In the genomic region with DNA sequence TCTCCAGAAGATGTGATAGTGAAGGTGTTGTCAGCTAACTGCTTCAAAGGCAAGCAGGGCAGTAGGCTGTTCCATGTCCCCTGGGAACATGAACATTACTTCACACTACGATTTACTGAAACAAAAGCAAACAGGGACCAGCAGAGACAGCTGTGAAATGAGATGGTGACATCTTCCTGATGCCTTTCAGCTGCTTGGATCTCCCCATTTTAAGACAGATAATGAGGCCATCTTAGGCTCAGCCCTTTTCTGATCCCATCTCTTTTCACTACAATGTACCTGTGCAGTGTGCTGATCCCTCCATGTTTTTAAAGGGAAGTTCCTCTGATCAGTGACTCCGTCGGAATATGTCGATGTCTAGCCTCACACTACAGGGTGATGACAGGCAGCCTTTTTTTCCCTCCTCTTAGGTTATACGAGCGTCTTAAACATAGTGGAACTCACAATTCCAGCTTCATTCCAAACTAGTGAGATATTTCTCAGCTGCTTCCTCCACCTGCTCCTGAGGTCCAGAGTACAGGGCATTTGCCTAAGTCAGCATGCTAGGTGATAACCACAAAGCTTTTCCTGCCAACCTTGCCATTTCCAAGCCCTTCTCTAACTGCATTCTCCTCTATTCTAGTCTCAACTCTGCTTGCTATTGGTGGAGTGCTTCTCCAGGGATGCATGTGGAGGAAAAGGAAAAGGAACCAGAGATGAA, we compare ENCODE assay signal across 28 cellular contexts.
A peak's percentile ranks its signal among the peaks of the same experiment; 100 is the strongest.
DNase-seq lines count a peak whose midpoint lies in the region; ATAC-seq, FAIRE-seq and TF ChIP-seq lines count a peak whose summit lies in the region.
"Had no signal": no experiment of that assay in that cellular context is flagged by ENCODE, and none has a peak within 500 bp of the region (broad histone marks: within the 10 kb centered on the region; RNA-seq: fewer than 3 reads in every experiment).

No MANE protein-coding gene starts in this region.

- 51% methylated on average over 6 of the region's 6 CpGs for WGBS in hepatocyte (ENCODE audit: low lambda C conversion rate, missing lambda C conversion rate)
- 11 to 55% (median 45%) methylated on average over 6 of the region's 6 CpGs for WGBS in small intestine, 3 donors

- peaks cover 36% of the 10 kb centered on the region for H3K4me1 ChIP-seq in RWPE2 (ENCODE audit: insufficient read depth, poor library complexity, severe bottlenecking)
- H3K4me1 ChIP-seq in hepatocyte (ENCODE audit: insufficient read depth) = peaks cover 13% of the 10 kb centered on the region
- H3K4me1 ChIP-seq in small intestine (ENCODE audit: control insufficient read depth in 2 of 2, insufficient read depth in 1 of 2, low read depth in 1 of 2, low read length in 1 of 2) = peaks cover 3 to 5% of the 10 kb centered on the region in 2 donors
- H3K4me1 ChIP-seq: prostate gland had no signal

- H3K27ac Mint-ChIP-seq in activated CD8-positive, alpha-beta T cell treated with anti-CD3 and anti-CD28 coated beads, Interleukin-2, amount 10 ng/mL, durations not matched to agents 7 days and 5 days = no peak overlapping the region
- H3K27ac Mint-ChIP-seq: activated naive CD8-positive, alpha-beta T cell treated with anti-CD3 and anti-CD28 coated beads, Interleukin-2, amount 50 U/mL, for 24 hours; CD8-positive, alpha-beta T cell had no signal

- peaks cover 22% of the 10 kb centered on the region for H3K36me3 Mint-ChIP-seq in activated CD8-positive, alpha-beta T cell treated with anti-CD3 and anti-CD28 coated beads, Interleukin-2, amount 10 ng/mL, durations not matched to agents 7 days and 5 days (ENCODE audit: low read depth)
- H3K36me3 Mint-ChIP-seq: CD8-positive, alpha-beta T cell had no signal

- no peak overlapping the region for H3K4me3 ChIP-seq in RWPE2 (ENCODE audit: severe bottlenecking)
- no peak overlapping the region for H3K4me3 ChIP-seq in hepatocyte
- no peak overlapping the region for H3K4me3 ChIP-seq in small intestine (ENCODE audit: low read depth in 1 of 2, low read length in 2 of 2)
- H3K4me3 ChIP-seq: prostate gland, skin epidermis, transverse colon had no signal

- H3K27me3 ChIP-seq in RWPE2 (ENCODE audit: insufficient read depth, poor library complexity, severe bottlenecking) (no peaks in the 10 kb centered on the region), hepatocyte (no peaks in the 10 kb centered on the region), small intestine (ENCODE audit: control insufficient read depth in 2 of 2, insufficient read depth in 2 of 2, low read length in 2 of 2) (no peaks in the 10 kb centered on the region)
- H3K27me3 ChIP-seq: transverse colon had no signal

- FAIRE-seq in small intestine (lab: Jason Lieb, UNC) = no peak
- FAIRE-seq: frontal cortex, H54, HTR-8/SVneo had no signal

- TF ChIP-seq CTCF in RWPE2 (IDR thresholded peaks at IDR 0.05; ENCODE audit: poor library complexity, severe bottlenecking) (no peak), hepatocyte (IDR thresholded peaks at IDR 0.05; ENCODE audit: poor library complexity) (no peak)

- peak overlapping the region; percentile 23 for H3K4me2 ChIP-seq in hepatocyte

- no peaks in the 10 kb centered on the region for H3K9me3 ChIP-seq in RWPE2 (ENCODE audit: severe bottlenecking)
- H3K9me3 ChIP-seq in hepatocyte (ENCODE audit: low read depth) = no peaks in the 10 kb centered on the region
- H3K9me3 ChIP-seq in small intestine (ENCODE audit: control insufficient read depth, low read depth) = no peaks in the 10 kb centered on the region
- H3K9me3 ChIP-seq: prostate gland, transverse colon had no signal

- ATAC-seq in RWPE2 (ENCODE audit: low read depth) = no peak
- ATAC-seq in activated CD8-positive, alpha-beta T cell treated with anti-CD3 and anti-CD28 coated beads, Interleukin-2, amount 10 ng/mL, durations not matched to agents 7 days and 5 days = no peak
- ATAC-seq: activated naive CD8-positive, alpha-beta T cell treated with anti-CD3 and anti-CD28 coated beads, Interleukin-2, amount 50 U/mL, for 24 hours; CD8-positive, alpha-beta T cell; stimulated activated naive CD8-positive, alpha-beta T cell treated with anti-CD3 and anti-CD28 coated beads, Interleukin-15, Interleukin-2, amounts not matched to agents 100 U/mL and 50 U/mL, for 24 hours had no signal

- peaks cover 47% of the 10 kb centered on the region for H3K4me1 Mint-ChIP-seq in activated CD8-positive, alpha-beta T cell treated with anti-CD3 and anti-CD28 coated beads, Interleukin-2, amount 10 ng/mL, durations not matched to agents 7 days and 5 days (ENCODE audit: low read depth)

- H3K4me3 Mint-ChIP-seq in activated CD8-positive, alpha-beta T cell treated with anti-CD3 and anti-CD28 coated beads, Interleukin-2, amount 10 ng/mL, durations not matched to agents 7 days and 5 days = no peak overlapping the region
- H3K4me3 Mint-ChIP-seq: activated naive CD8-positive, alpha-beta T cell treated with anti-CD3 and anti-CD28 coated beads, Interleukin-2, amount 50 U/mL, for 24 hours; CD8-positive, alpha-beta T cell had no signal

- POLR2A ChIA-PET in activated CD8-positive, alpha-beta T cell treated with anti-CD3 and anti-CD28 coated beads, Interleukin-2, amount 10 ng/mL, durations not matched to agents 7 days and 5 days (lab: Charles Lee) = interaction anchor here (1.5 kb wide), 1 partner anchor 20 kb away, joined by 3 read pairs; no protein-coding TSS in a partner anchor

- CTCF ChIA-PET in activated CD8-positive, alpha-beta T cell treated with anti-CD3 and anti-CD28 coated beads, Interleukin-2, amount 10 ng/mL, durations not matched to agents 7 days and 5 days (lab: Charles Lee) = interaction anchor here (0.9 to 1.8 kb wide), 3 partner anchors 14 to 60 kb away, joined by 3 to 5 read pairs (median 4); no protein-coding TSS in a partner anchor

- DNase-seq in DMS153 (lab: John Stamatoyannopoulos, UW) (peak; percentile 36), DMS153 treated with DMSO at 0.1 percent for 48 hours (lab: John Stamatoyannopoulos, UW; ENCODE audit: unreplicated experiment) (no peak), RWPE2 (ENCODE audit: low spot score) (no peak), hepatocyte (ENCODE audit: low spot score) (peak; percentile 56), small intestine (peak; percentile 90), NOMO-1 (lab: John Stamatoyannopoulos, UW; ENCODE audit: unreplicated experiment in 2 of 2) (no peak), GM19240 (ENCODE audit: insufficient read length, low spot score) (no peak)
- no peak for DNase-seq in activated CD8-positive, alpha-beta T cell treated with anti-CD3 and anti-CD28 coated beads, Interleukin-2, amount 10 ng/mL, durations not matched to agents 7 days and 5 days
- DNase-seq: activated CD8-positive, alpha-beta memory T cell treated with anti-CD3 and anti-CD28 coated beads, Interleukin-2, amount 50 U/mL, for 48 hours; activated effector memory CD4-positive, alpha-beta T cell treated with Interleukin-2 at 50 U/mL for 16 hours; activated naive CD8-positive, alpha-beta T cell treated with anti-CD3 and anti-CD28 coated beads, Interleukin-2, amount 50 U/mL, for 24 hours; CD8-positive, alpha-beta T cell; Kasumi-1; NCI-H1105 treated with DMSO at 0.1 percent for 48 hours; NCI-H774; OCI-M1; SHP77 treated with DMSO at 0.1 percent for 48 hours; stimulated activated CD4-positive, alpha-beta T cell treated with anti-CD3 and anti-CD28 coated beads, Interleukin-2, amount 100 ng/mL, for 48 hours; stimulated activated naive CD8-positive, alpha-beta T cell treated with anti-CD3 and anti-CD28 coated beads, Interleukin-15, Interleukin-2, amounts not matched to agents 100 U/mL and 50 U/mL, for 24 hours; T-helper 1 cell; transverse colon; WERI-Rb-1 had no signal

- no peaks in the 10 kb centered on the region for H3K36me3 ChIP-seq in RWPE2 (ENCODE audit: low read depth)
- no peaks in the 10 kb centered on the region for H3K36me3 ChIP-seq in hepatocyte (replicated peaks; ENCODE audit: insufficient read depth, low read depth)
- H3K36me3 ChIP-seq in small intestine (ENCODE audit: control insufficient read depth in 2 of 2, insufficient read depth in 2 of 2, low read length in 2 of 2) = no peaks in the 10 kb centered on the region
- H3K36me3 ChIP-seq: prostate gland, transverse colon, WERI-Rb-1 had no signal

- peak overlapping the region; percentile 94 for H3K27ac ChIP-seq in RWPE2 (ENCODE audit: poor library complexity, severe bottlenecking)
- peak overlapping the region; percentile 82 for H3K27ac ChIP-seq in hepatocyte
- peak overlapping the region; percentile 52 to 71 for H3K27ac ChIP-seq in small intestine (ENCODE audit: low read depth in 1 of 2, low read length in 1 of 2)
- H3K27ac ChIP-seq: 22Rv1, prostate gland, skin epidermis, WERI-Rb-1 had no signal

- no peaks in the 10 kb centered on the region for H3K9me3 Mint-ChIP-seq in activated CD8-positive, alpha-beta T cell treated with anti-CD3 and anti-CD28 coated beads, Interleukin-2, amount 10 ng/mL, durations not matched to agents 7 days and 5 days (ENCODE audit: insufficient read depth)
- H3K9me3 Mint-ChIP-seq: activated naive CD8-positive, alpha-beta T cell treated with anti-CD3 and anti-CD28 coated beads, Interleukin-2, amount 50 U/mL, for 24 hours; CD8-positive, alpha-beta T cell had no signal

- no peaks in the 10 kb centered on the region for H3K9me2 ChIP-seq in hepatocyte (replicated peaks; ENCODE audit: insufficient read depth)

- no peaks in the 10 kb centered on the region for H4K20me1 ChIP-seq in hepatocyte (ENCODE audit: insufficient read depth, poor library complexity, severe bottlenecking)

- H3K27me3 Mint-ChIP-seq in activated CD8-positive, alpha-beta T cell treated with anti-CD3 and anti-CD28 coated beads, Interleukin-2, amount 10 ng/mL, durations not matched to agents 7 days and 5 days (ENCODE audit: low read depth) = peaks cover 16% of the 10 kb centered on the region
- H3K27me3 Mint-ChIP-seq: activated naive CD8-positive, alpha-beta T cell treated with anti-CD3 and anti-CD28 coated beads, Interleukin-2, amount 50 U/mL, for 24 hours had no signal

- no peak overlapping the region for H2AFZ ChIP-seq in hepatocyte

- no peaks in the 10 kb centered on the region for H3K79me2 ChIP-seq in hepatocyte

Comparison
In these comparisons a context has a peak if more than half of its experiments do, and no peak if none do; other contexts are left out.
1. DNase-seq: peak in DMS153 (single experiment), hepatocyte (single experiment) and small intestine (single experiment); none in DMS153 treated with DMSO at 0.1 percent for 48 hours (single experiment), RWPE2 (single experiment), NOMO-1 (0 of 2), activated CD8-positive, alpha-beta T cell treated with anti-CD3 and anti-CD28 coated beads, Interleukin-2, amount 10 ng/mL, durations not matched to agents 7 days and 5 days (single experiment) and GM19240 (single experiment).
2. Peak in every context shown above with its lines, with median percentiles within 50 percentile points of each other: H3K27ac ChIP-seq.